In the genomic region with DNA sequence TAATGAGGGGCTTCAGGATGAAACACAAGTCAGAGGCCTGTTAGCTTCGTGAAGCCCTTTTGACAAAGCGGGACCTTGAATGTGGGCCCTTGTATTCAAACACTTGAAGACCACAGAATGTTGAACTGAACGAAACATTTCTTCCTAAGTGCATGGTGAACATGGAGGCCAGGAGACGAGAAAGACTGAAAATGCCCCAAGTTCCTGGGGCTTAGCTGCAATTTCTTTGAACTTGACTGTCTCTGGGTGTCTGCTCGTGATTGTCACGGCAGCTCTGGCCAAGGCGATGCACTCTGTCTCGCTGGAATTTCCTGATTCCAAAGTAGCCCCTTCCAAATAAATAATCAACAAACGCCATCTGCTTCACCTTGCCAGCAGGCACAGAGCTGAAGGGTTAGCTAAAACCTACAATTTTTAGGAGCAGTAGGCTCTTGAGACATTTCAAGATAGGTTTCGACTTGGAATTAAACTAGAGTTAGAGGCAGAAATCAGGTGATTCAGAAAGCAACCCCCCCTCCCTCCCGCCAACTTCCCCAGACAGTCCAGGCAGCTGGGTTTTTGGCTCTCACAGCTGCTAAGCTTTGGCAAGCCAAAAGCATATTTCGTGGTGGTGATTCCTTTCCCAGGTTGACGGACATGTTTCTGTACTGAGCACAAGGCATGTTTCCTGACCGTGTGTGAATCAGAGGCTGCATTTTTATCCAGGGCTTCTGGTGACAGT, we compare ENCODE assay signal across 8 cellular contexts. TPM values are rescaled to one million over a fixed set of nuclear protein-coding genes. Genes with fewer than 3 reads are reported as not detected.
A peak's percentile ranks its signal among the peaks of the same experiment; 100 is the strongest.
DNase-seq lines count a peak whose midpoint lies in the region; ATAC-seq and TF ChIP-seq lines count a peak whose summit lies in the region.

No MANE protein-coding gene starts in this region.

- H3K9me3 ChIP-seq in psoas muscle: no peaks in the 10 kb centered on the region

- peak overlapping the region; percentile 95 for H3K27ac ChIP-seq in psoas muscle

- H3K36me3 ChIP-seq in psoas muscle (ENCODE audit: insufficient read depth in 1 of 2, low read depth in 1 of 2): no peaks in the 10 kb centered on the region

- no peaks in the 10 kb centered on the region for H3K27me3 ChIP-seq in psoas muscle (ENCODE audit: insufficient read depth in 3 of 3, low read length in 2 of 3)

- no peaks in the 10 kb centered on the region for H3K27me3 Mint-ChIP-seq in activated CD8-positive, alpha-beta T cell treated with anti-CD3 and anti-CD28 coated beads for 36 hours
- peaks cover 6% of the 10 kb centered on the region for H3K27me3 Mint-ChIP-seq in glutamatergic neuron (ENCODE audit: unreplicated experiment)

- peak overlapping the region; percentile 9 for H3K4me3 ChIP-seq in psoas muscle

- TF ChIP-seq CTCF in activated CD8-positive, alpha-beta T cell treated with anti-CD3 and anti-CD28 coated beads for 36 hours (IDR thresholded peaks at IDR 0.05): no peak
- no peak for TF ChIP-seq CTCF in glutamatergic neuron (IDR thresholded peaks at IDR 0.05; ENCODE audit: partially characterized antibody, unreplicated experiment)
- no peak for TF ChIP-seq CTCF in psoas muscle (IDR thresholded peaks at IDR 0.05)

- H3K27ac Mint-ChIP-seq in activated CD8-positive, alpha-beta T cell treated with anti-CD3 and anti-CD28 coated beads for 36 hours: peak overlapping the region; percentile 96
- peak overlapping the region; percentile 99 for H3K27ac Mint-ChIP-seq in glutamatergic neuron (ENCODE audit: unreplicated experiment)

- H3K9me3 Mint-ChIP-seq in activated CD8-positive, alpha-beta T cell treated with anti-CD3 and anti-CD28 coated beads for 36 hours: no peaks in the 10 kb centered on the region
- peaks cover 18% of the 10 kb centered on the region for H3K9me3 Mint-ChIP-seq in glutamatergic neuron (ENCODE audit: unreplicated experiment)

- peaks cover 77% of the 10 kb centered on the region for H3K4me1 Mint-ChIP-seq in activated CD8-positive, alpha-beta T cell treated with anti-CD3 and anti-CD28 coated beads for 36 hours (ENCODE audit: low read depth)
- H3K4me1 Mint-ChIP-seq in glutamatergic neuron (ENCODE audit: low read depth, unreplicated experiment): peaks cover 71% of the 10 kb centered on the region

- CTCF ChIA-PET in activated CD8-positive, alpha-beta T cell treated with anti-CD3 and anti-CD28 coated beads for 36 hours (lab: Charles Lee): interaction anchor here (0.8 to 8.5 kb wide), 15 partner anchors 9 to 169 kb away, joined by 3 to 63 read pairs (median 4); partner anchors contain the start of gene IRF2BPL

- no peak for ATAC-seq in activated CD8-positive, alpha-beta T cell treated with anti-CD3 and anti-CD28 coated beads for 36 hours
- ATAC-seq in psoas muscle (peak; percentile 73 to 80 (median 76)), GM19395 (IDR thresholded peaks at IDR 0.05; ENCODE audit: unreplicated experiment) (no peak), GM18498 (IDR thresholded peaks at IDR 0.05; ENCODE audit: unreplicated experiment) (no peak)

- 18 to 19% (median 19%) methylated on average over 14 of the region's 14 CpGs for WGBS in psoas muscle, 3 donors

- DNase-seq in AG20443 (ENCODE audit: low spot score): peak; percentile 73
- DNase-seq in KG1 (lab: John Stamatoyannopoulos, UW): peak; percentile 19
- DNase-seq in activated CD8-positive, alpha-beta T cell treated with anti-CD3 and anti-CD28 coated beads for 36 hours: no peak
- DNase-seq in glutamatergic neuron: no peak
- DNase-seq in psoas muscle: peak; percentile 78 to 82
- DNase-seq in Ammon's horn (ENCODE audit: low spot score): no peak

- H3K4me1 ChIP-seq in psoas muscle: peaks cover 72% of the 10 kb centered on the region

- no peaks in the 10 kb centered on the region for H3K36me3 Mint-ChIP-seq in activated CD8-positive, alpha-beta T cell treated with anti-CD3 and anti-CD28 coated beads for 36 hours (ENCODE audit: low read depth)
- no peaks in the 10 kb centered on the region for H3K36me3 Mint-ChIP-seq in glutamatergic neuron (ENCODE audit: unreplicated experiment)

- H3K4me3 Mint-ChIP-seq in activated CD8-positive, alpha-beta T cell treated with anti-CD3 and anti-CD28 coated beads for 36 hours: no peak overlapping the region
- H3K4me3 Mint-ChIP-seq in glutamatergic neuron (ENCODE audit: unreplicated experiment): peak overlapping the region; percentile 90

- POLR2A ChIA-PET in activated CD8-positive, alpha-beta T cell treated with anti-CD3 and anti-CD28 coated beads for 36 hours (lab: Charles Lee): interaction anchor here (0.8 to 5.8 kb wide), 7 partner anchors 8 to 121 kb away, joined by 3 to 42 read pairs (median 12); partner anchors contain the start of gene IRF2BPL

- intact Hi-C loops in activated CD8-positive, alpha-beta T cell treated with anti-CD3 and anti-CD28 coated beads for 36 hours (cut with micrococcal nuclease): no loop called here
- intact Hi-C loops in psoas muscle (cut with DNase I): loop anchor here in 1 of 2 donors (5.0 kb wide), 1 partner anchor 125 kb away; no protein-coding TSS in a partner anchor

RNA-seq across cellular contexts. Expression of gene IRF2BPL, which starts 13.5 kb away (rescaled TPM):
- 10 to 100 TPM; 36.2 to 37.7 TPM for total RNA-seq in activated CD8-positive, alpha-beta T cell treated with anti-CD3 and anti-CD28 coated beads for 36 hours
- total RNA-seq in glutamatergic neuron (ENCODE audit: unreplicated experiment) (23.3 TPM), psoas muscle (10 to 100 TPM in 3 of 4 donors, 1 to 10 TPM in 1; 9.7 to 26.3 (median 21.7) TPM)
- 1 to 10 TPM; 3.8 to 9.5 (median 4.4) TPM for polyA plus RNA-seq in psoas muscle

RNA-seq across cellular contexts. Expression of gene CIPC, which starts 56.1 kb away (rescaled TPM):
- total RNA-seq in activated CD8-positive, alpha-beta T cell treated with anti-CD3 and anti-CD28 coated beads for 36 hours: 1 to 10 TPM; 8.8 to 9.6 TPM
- total RNA-seq in glutamatergic neuron (ENCODE audit: unreplicated experiment) (22.3 TPM), psoas muscle (100 to 1,000 TPM in 3 of 4 donors, 10 to 100 TPM in 1; 83.8 to 133 (median 112) TPM)
- 100 to 1,000 TPM in 1 of 3 donors, 10 to 100 TPM in 2; 23.1 to 116 (median 54.9) TPM for polyA plus RNA-seq in psoas muscle

Comparison
In these comparisons a context has a peak if more than half of its experiments do, and no peak if none do; other contexts are left out.
1. DNase-seq: peak in AG20443 (single experiment), KG1 (single experiment) and psoas muscle (2 of 2); none in activated CD8-positive, alpha-beta T cell treated with anti-CD3 and anti-CD28 coated beads for 36 hours (single experiment), glutamatergic neuron (single experiment) and Ammon's horn (single experiment).
2. ATAC-seq: peak in psoas muscle (4 of 4); none in activated CD8-positive, alpha-beta T cell treated with anti-CD3 and anti-CD28 coated beads for 36 hours (single experiment), GM19395 (single experiment) and GM18498 (single experiment).